9 cellular contexts compared by ENCODE assay signal in genomic region chr19:46744005-46744691, GRCh38. TPM values are rescaled to one million over a fixed set of nuclear protein-coding genes. Genes with fewer than 3 reads are reported as not detected.
A peak's percentile ranks its signal among the peaks of the same experiment; 100 is the strongest.
DNase-seq lines count a peak whose midpoint lies in the region; ATAC-seq, FAIRE-seq and TF ChIP-seq lines count a peak whose summit lies in the region.
"Had no signal": no experiment of that assay in that cellular context is flagged by ENCODE, and none has a peak within 500 bp of the region (broad histone marks: within the 10 kb centered on the region; RNA-seq: fewer than 3 reads in every experiment).

No MANE protein-coding gene starts in this region.

- no peak overlapping the region for H2AFZ ChIP-seq in PC-3 (ENCODE audit: low read length)
- H2AFZ ChIP-seq in endothelial cell of umbilical vein (ENCODE audit: low read depth, low read length) = no peak overlapping the region

- H3K9ac ChIP-seq in PC-3 (ENCODE audit: low read length) (no peak overlapping the region), endothelial cell of umbilical vein (replicated peaks; ENCODE audit: extremely low read depth, insufficient read depth, low read length) (no peak overlapping the region)

- no peaks in the 10 kb centered on the region for H3K9me2 ChIP-seq in PC-3 (replicated peaks; ENCODE audit: low read length)

- H3K9me1 ChIP-seq in endothelial cell of umbilical vein (replicated peaks; ENCODE audit: control insufficient read depth, extremely low read depth, insufficient read depth, low read length) = no peaks in the 10 kb centered on the region

- H4K20me1 ChIP-seq in PC-3 (ENCODE audit: low read length) (peaks cover 40% of the 10 kb centered on the region), endothelial cell of umbilical vein (replicated peaks; ENCODE audit: control insufficient read depth, extremely low read depth, insufficient read depth, low read length) (peaks cover 4% of the 10 kb centered on the region)

- POLR2A ChIA-PET in PC-3 (lab: Charles Lee; ENCODE audit: unreplicated experiment) = no interaction called here
- POLR2A ChIA-PET in endothelial cell of umbilical vein (lab: Charles Lee) = no interaction called here

- H3K4me1 ChIP-seq in PC-3 (ENCODE audit: insufficient read depth, low read length) = peaks cover 9% of the 10 kb centered on the region
- peaks cover 13% of the 10 kb centered on the region for H3K4me1 ChIP-seq in endothelial cell of umbilical vein (ENCODE audit: control insufficient read depth, extremely low read depth, insufficient read depth, low read length)

- DNase-seq in T-helper 2 cell treated with Interferon-gamma antibody and Interleukin-4, amounts not matched to agents 5 μg/mL and 100 μg/mL, for 36 hours (ENCODE audit: low spot score) = no peak
- DNase-seq in T-helper 2 cell (no peak), PC-3 (no peak), endothelial cell of umbilical vein (ENCODE audit: low read depth, low spot score) (no peak), retinal pigment epithelial cell (ENCODE audit: low read depth) (no peak), cerebellum (ENCODE audit: low spot score) (no peak), cortex of kidney (lab: John Stamatoyannopoulos, UW) (no peak)
- DNase-seq: stimulated activated CD4-positive, alpha-beta T cell treated with anti-CD3 and anti-CD28 coated beads, Interleukin-4, amount 100 ng/mL, for 4 hours had no signal

- H3K4me3 ChIP-seq in PC-3 (ENCODE audit: low read length) (peak overlapping the region; percentile 97; the same call in 1 of the 2 replicates), endothelial cell of umbilical vein (replicated peaks in 1 of 3; ENCODE audit: insufficient read depth in 1 of 3, low read depth in 1 of 3, low read length in 3 of 3) (no peak overlapping the region), retinal pigment epithelial cell (ENCODE audit: low read length) (peak overlapping the region; percentile 88)

- TF ChIP-seq CTCF in PC-3 (conservative IDR thresholded peaks at IDR 0.05; ENCODE audit: low read depth, low read length) = no peak
- no peak for TF ChIP-seq CTCF in endothelial cell of umbilical vein (IDR thresholded peaks at IDR 0.05; ENCODE audit: extremely low read depth in 1 of 2, insufficient read depth in 1 of 2, low read depth in 1 of 2, low read length in 2 of 2)
- TF ChIP-seq CTCF in retinal pigment epithelial cell (conservative IDR thresholded peaks at IDR 0.05; ENCODE audit: low read depth, low read length) = no peak

- H3K79me2 ChIP-seq in PC-3 (ENCODE audit: low read length) = peaks cover 73% of the 10 kb centered on the region
- H3K79me2 ChIP-seq in endothelial cell of umbilical vein (ENCODE audit: control insufficient read depth, insufficient read depth, low read length) = peaks cover 72% of the 10 kb centered on the region

- ATAC-seq in PC-3 = 0 out of 2 replicates have a peak, but pooled peaks have one; percentile 10
- no peak for ATAC-seq in GM21825 (IDR thresholded peaks at IDR 0.05; ENCODE audit: unreplicated experiment)

- H3K36me3 ChIP-seq in PC-3 (ENCODE audit: low read depth, low read length) (no peaks in the 10 kb centered on the region; the same call in none of the 2 replicates), endothelial cell of umbilical vein (ENCODE audit: control insufficient read depth in 2 of 2, extremely low read depth in 1 of 2, insufficient read depth in 2 of 2, low read length in 2 of 2) (peaks cover 0 to 5% of the 10 kb centered on the region in 2 experiments)

- H3K4me2 ChIP-seq in PC-3 (ENCODE audit: low read length) = peak overlapping the region; percentile 85
- H3K4me2 ChIP-seq in endothelial cell of umbilical vein (ENCODE audit: insufficient read depth, low read length) = peak overlapping the region; percentile 87

- H3K27ac ChIP-seq in PC-3 (ENCODE audit: low read length) = no peak overlapping the region
- H3K27ac ChIP-seq in endothelial cell of umbilical vein (ENCODE audit: insufficient read depth, low read depth, low read length) = no peak overlapping the region

- CTCF ChIA-PET in PC-3 (lab: Charles Lee) = no interaction called here
- CTCF ChIA-PET in endothelial cell of umbilical vein (lab: Charles Lee) = interaction anchor here (0.7 to 2.5 kb wide), 4 partner anchors 10 to 40 kb away, joined by 3 to 7 read pairs (median 4); no protein-coding TSS in a partner anchor

- H3K36me3 Mint-ChIP-seq in T-helper 2 cell treated with Interferon-gamma antibody and Interleukin-4, amounts not matched to agents 5 μg/mL and 100 μg/mL, for 36 hours (ENCODE audit: low read depth) = peaks cover 19% of the 10 kb centered on the region

- peaks cover 40% of the 10 kb centered on the region for H3K4me1 Mint-ChIP-seq in T-helper 2 cell treated with Interferon-gamma antibody and Interleukin-4, amounts not matched to agents 5 μg/mL and 100 μg/mL, for 36 hours (ENCODE audit: low read depth)

- no peaks in the 10 kb centered on the region for H3K9me3 Mint-ChIP-seq in T-helper 2 cell treated with Interferon-gamma antibody and Interleukin-4, amounts not matched to agents 5 μg/mL and 100 μg/mL, for 36 hours

- no peaks in the 10 kb centered on the region for H3F3A ChIP-seq in PC-3 (ENCODE audit: low read length, unreplicated experiment)

- H3K27me3 ChIP-seq in PC-3 (ENCODE audit: low read length) = no peaks in the 10 kb centered on the region
- H3K27me3 ChIP-seq in endothelial cell of umbilical vein (ENCODE audit: control insufficient read depth in 2 of 2, insufficient read depth in 2 of 2, low read length in 2 of 2) = no peaks in the 10 kb centered on the region

- intact Hi-C loops in PC-3 (cut with micrococcal nuclease) (no loop called here), endothelial cell of umbilical vein (cut with micrococcal nuclease) (no loop called here)

- dilution Hi-C loops in endothelial cell of umbilical vein (cut with MboI; ENCODE audit: extremely low pct_ligation_motif_present, low sequenced_read_pairs) = no loop called here

- peak overlapping the region; percentile 92 for H3K4me3 Mint-ChIP-seq in T-helper 2 cell treated with Interferon-gamma antibody and Interleukin-4, amounts not matched to agents 5 μg/mL and 100 μg/mL, for 36 hours

- no peaks in the 10 kb centered on the region for H3K27me3 Mint-ChIP-seq in T-helper 2 cell treated with Interferon-gamma antibody and Interleukin-4, amounts not matched to agents 5 μg/mL and 100 μg/mL, for 36 hours (ENCODE audit: low read depth)

- H3K9me3 ChIP-seq in PC-3 (ENCODE audit: low read length) (no peaks in the 10 kb centered on the region), endothelial cell of umbilical vein (replicated peaks; ENCODE audit: control insufficient read depth, insufficient read depth, low read length) (no peaks in the 10 kb centered on the region)

- FAIRE-seq in endothelial cell of umbilical vein (lab: Jason Lieb, UNC) = no peak

- TSS peak; percentile 19 for BruUV-seq in PC-3 (replicated peaks; lab: Mats Ljungman, UMichigan)
- TSS peak; percentile 18 for BruUV-seq in endothelial cell of umbilical vein (replicated peaks; lab: Mats Ljungman, UMichigan)

- no peak for TF ChIP-seq POLR2A in endothelial cell of umbilical vein (IDR thresholded peaks at IDR 0.05; ENCODE audit: low read depth, low read length)

- H3K27ac Mint-ChIP-seq in T-helper 2 cell treated with Interferon-gamma antibody and Interleukin-4, amounts not matched to agents 5 μg/mL and 100 μg/mL, for 36 hours = peak overlapping the region; percentile 52

RNA-seq across cellular contexts. Expression of gene FKRP, which starts 1.7 kb away (rescaled TPM):
- total RNA-seq in PC-3 (2014; rRNA removed) (14.3 and 18.4 TPM in 2 replicates), endothelial cell of umbilical vein (28.6 and 32.8 TPM in 2 replicates), cerebellum (18.8 TPM)
- polyA plus RNA-seq in endothelial cell of umbilical vein = 31.5 and 33.5 TPM in 2 replicates
- 14.6 and 23.7 TPM in 2 replicates for polyA plus RNA-seq in endothelial cell of umbilical vein (2011; cell fraction: cytosol; rRNA removed)
- 49.9 and 63.7 TPM in 2 replicates for polyA plus RNA-seq in endothelial cell of umbilical vein (2011; cell fraction: nucleus; rRNA removed)
- 23.5 and 24.5 TPM in 2 replicates for polyA plus RNA-seq in endothelial cell of umbilical vein (2012)
- 15.9 and 23.2 TPM in 2 replicates for polyA minus RNA-seq in endothelial cell of umbilical vein
- polyA minus RNA-seq in endothelial cell of umbilical vein (2011; cell fraction: cytosol; rRNA and poly(A)+ RNA removed) = 3.3 TPM
- 14.5 and 18.0 TPM in 2 replicates for polyA minus RNA-seq in endothelial cell of umbilical vein (2011; cell fraction: nucleus; rRNA and poly(A)+ RNA removed)

RNA-seq across cellular contexts. Expression of gene STRN4, which starts 2.1 kb away (rescaled TPM):
- total RNA-seq in PC-3 (2014; rRNA removed) = 62.7 and 83.9 TPM in 2 replicates
- total RNA-seq in endothelial cell of umbilical vein = 108 and 116 TPM in 2 replicates
- 144 and 179 TPM in 2 replicates for polyA plus RNA-seq in endothelial cell of umbilical vein
- polyA plus RNA-seq in endothelial cell of umbilical vein (2011; cell fraction: cytosol; rRNA removed) = 87.1 and 114 TPM in 2 replicates
- polyA plus RNA-seq in endothelial cell of umbilical vein (2011; cell fraction: nucleus; rRNA removed) = 179 and 227 TPM in 2 replicates
- 54.6 and 71.2 TPM in 2 replicates for polyA plus RNA-seq in endothelial cell of umbilical vein (2012)
- polyA minus RNA-seq in endothelial cell of umbilical vein = 86.7 and 114 TPM in 2 replicates
- 31.5 TPM for polyA minus RNA-seq in endothelial cell of umbilical vein (2011; cell fraction: cytosol; rRNA and poly(A)+ RNA removed)
- 65.9 and 118 TPM in 2 replicates for polyA minus RNA-seq in endothelial cell of umbilical vein (2011; cell fraction: nucleus; rRNA and poly(A)+ RNA removed)
- 73.6 TPM for total RNA-seq in cerebellum

RNA-seq across cellular contexts. Expression of gene PRKD2, which starts 27.2 kb away (rescaled TPM):
- total RNA-seq in PC-3 (2014; rRNA removed) (24.1 and 32.9 TPM in 2 replicates), endothelial cell of umbilical vein (94.9 and 101 TPM in 2 replicates), cerebellum (9.8 TPM)
- polyA plus RNA-seq in endothelial cell of umbilical vein = 40.4 and 42.4 TPM in 2 replicates
- polyA plus RNA-seq in endothelial cell of umbilical vein (2011; cell fraction: cytosol; rRNA removed) = 34.8 and 36.2 TPM in 2 replicates
- polyA plus RNA-seq in endothelial cell of umbilical vein (2011; cell fraction: nucleus; rRNA removed) = 69.1 and 74.5 TPM in 2 replicates
- polyA plus RNA-seq in endothelial cell of umbilical vein (2012) = 45.1 and 54.6 TPM in 2 replicates
- polyA minus RNA-seq in endothelial cell of umbilical vein = 43.7 and 55.6 TPM in 2 replicates
- polyA minus RNA-seq in endothelial cell of umbilical vein (2011; cell fraction: cytosol; rRNA and poly(A)+ RNA removed) = 10.0 TPM
- 22.5 and 33.7 TPM in 2 replicates for polyA minus RNA-seq in endothelial cell of umbilical vein (2011; cell fraction: nucleus; rRNA and poly(A)+ RNA removed)

RNA-seq across cellular contexts. Expression of gene SLC1A5, which starts 44.2 kb away (rescaled TPM):
- total RNA-seq in PC-3 (2014; rRNA removed) = 97.4 and 117 TPM in 2 replicates
- total RNA-seq in endothelial cell of umbilical vein = 105 and 114 TPM in 2 replicates
- 114 TPM in 2 replicates for polyA plus RNA-seq in endothelial cell of umbilical vein
- polyA plus RNA-seq in endothelial cell of umbilical vein (2011; cell fraction: cytosol; rRNA removed) = 73.3 and 75.0 TPM in 2 replicates
- 43.7 and 51.1 TPM in 2 replicates for polyA plus RNA-seq in endothelial cell of umbilical vein (2011; cell fraction: nucleus; rRNA removed)
- 86.6 and 87.7 TPM in 2 replicates for polyA plus RNA-seq in endothelial cell of umbilical vein (2012)
- polyA minus RNA-seq in endothelial cell of umbilical vein = 127 and 137 TPM in 2 replicates
- 98.2 TPM for polyA minus RNA-seq in endothelial cell of umbilical vein (2011; cell fraction: cytosol; rRNA and poly(A)+ RNA removed)
- polyA minus RNA-seq in endothelial cell of umbilical vein (2011; cell fraction: nucleus; rRNA and poly(A)+ RNA removed) = 22.9 and 25.6 TPM in 2 replicates
- 6.9 TPM for total RNA-seq in cerebellum

Comparison
In these comparisons a context has a peak if more than half of its experiments do, and no peak if none do; other contexts are left out.
1. H3K4me3 ChIP-seq: peak in PC-3 (single experiment) and retinal pigment epithelial cell (single experiment); none in endothelial cell of umbilical vein (0 of 3).